Comparison of ENCODE assay signal across 10 cellular contexts in genomic region chr3:106336619-106337018, GRCh38.
"Had no signal": no experiment of that assay in that cellular context is flagged by ENCODE, and none has a peak within 500 bp of the region (broad histone marks: within the 10 kb centered on the region; RNA-seq: fewer than 3 reads in every experiment).

No MANE protein-coding gene starts in this region.

- H3K27ac ChIP-seq: skin epidermis, tibial artery had no signal

- H3K36me3 ChIP-seq: tibial artery had no signal

- DNase-seq: amniotic stem cell; cerebellar nuclear complex; hippocampal formation; kidney glomerular epithelial cell; retina; stimulated activated CD4-positive, alpha-beta T cell treated with anti-CD3 and anti-CD28 coated beads, Interleukin-4, amount 100 ng/mL, for 4 hours; tibial artery had no signal

- H3K4me3 Mint-ChIP-seq: brain; dendritic cell treated with granulocyte-macrophage colony-stimulating factor and Interleukin-4, amounts not matched to agents 40 ng/mL and 50 ng/mL, for 4 days had no signal

- H3K4me3 ChIP-seq: skin epidermis, tibial artery had no signal

- H3K27ac Mint-ChIP-seq: dendritic cell treated with granulocyte-macrophage colony-stimulating factor and Interleukin-4, amounts not matched to agents 40 ng/mL and 50 ng/mL, for 4 days had no signal

- H3K36me3 Mint-ChIP-seq: brain had no signal

- H3K27me3 ChIP-seq: tibial artery had no signal

- H3K9me3 Mint-ChIP-seq: dendritic cell treated with granulocyte-macrophage colony-stimulating factor and Interleukin-4, amounts not matched to agents 40 ng/mL and 50 ng/mL, for 4 days had no signal

- H3K4me1 ChIP-seq: tibial artery had no signal

- H3K27me3 Mint-ChIP-seq: brain; dendritic cell treated with granulocyte-macrophage colony-stimulating factor and Interleukin-4, amounts not matched to agents 40 ng/mL and 50 ng/mL, for 4 days had no signal

- H3K9me3 ChIP-seq: tibial artery had no signal
